Comparison of ENCODE assay signal across 17 cellular contexts in the genomic region with DNA sequence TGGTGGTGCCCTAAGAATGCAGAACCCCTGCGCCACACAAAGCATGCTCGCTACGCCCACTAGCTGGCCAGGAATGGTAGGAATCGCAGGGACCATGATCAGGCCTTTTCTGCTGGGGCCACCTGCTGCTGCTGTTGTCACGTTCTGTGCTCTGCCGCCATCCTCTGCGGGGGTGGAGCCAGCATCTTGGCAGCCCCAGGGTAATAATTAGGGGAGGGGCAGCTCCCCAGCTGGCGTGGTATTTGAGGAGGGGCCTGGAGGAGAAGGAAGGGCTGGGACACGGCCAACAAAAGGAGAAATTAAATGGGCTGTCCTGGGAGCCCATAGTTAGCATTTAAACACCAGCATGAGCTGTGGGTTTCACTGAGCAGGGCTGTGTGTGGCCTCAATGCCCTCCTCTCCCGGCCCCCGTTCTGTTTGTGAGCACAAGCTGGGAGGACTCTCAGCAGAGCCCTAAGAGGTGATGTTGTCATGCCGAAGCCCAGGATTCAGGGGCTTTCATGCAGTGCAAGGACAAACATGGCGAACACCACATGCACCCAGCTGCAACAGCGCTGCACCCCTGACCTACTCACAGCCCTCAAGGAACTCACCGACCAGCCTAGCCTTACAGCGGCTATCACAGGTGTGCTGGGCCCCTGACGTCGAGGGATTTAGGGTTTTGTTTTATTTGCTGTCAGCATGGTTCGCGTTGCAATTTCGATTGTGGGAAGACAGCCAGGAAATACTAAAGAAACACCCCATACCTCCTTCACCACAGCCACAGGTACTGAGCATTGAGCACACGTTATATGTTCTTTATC.
DNase-seq lines count a peak whose midpoint lies in the region; ATAC-seq and TF ChIP-seq lines count a peak whose summit lies in the region.
"Had no signal": no experiment of that assay in that cellular context is flagged by ENCODE, and none has a peak within 500 bp of the region (broad histone marks: within the 10 kb centered on the region; RNA-seq: fewer than 3 reads in every experiment).

No MANE protein-coding gene starts in this region.

- H3K27ac ChIP-seq in left ventricle myocardium inferior (replicated peaks) (peak overlapping the region; percentile 67), right atrium auricular region (peak overlapping the region in 1 of 2 donors; percentile 29), left lung (no peak overlapping the region), colonic mucosa (no peak overlapping the region)
- H3K27ac ChIP-seq in effector memory CD4-positive, alpha-beta T cell (ENCODE audit: insufficient read depth, low read length, poor library complexity, severe bottlenecking) = no peak overlapping the region
- H3K27ac ChIP-seq: lower lobe of right lung, neutrophil had no signal

- intact Hi-C loops in left ventricle myocardium inferior (cut with micrococcal nuclease) = no loop called here
- intact Hi-C loops in left lung (cut with DNase I) = no loop called here
- intact Hi-C loops in colonic mucosa (cut with DNase I) = no loop called here

- ATAC-seq in left lung = no peak
- ATAC-seq: lower lobe of right lung; stimulated activated naive B cell treated with anti-CD40 and anti-IgM and Interleukin-4, amounts not matched to agents 10 μg/mL and 1 μg/mL and 100 μg/mL, for 72 hours had no signal

- no peak overlapping the region for H3K4me3 ChIP-seq in left ventricle myocardium inferior
- H3K4me3 ChIP-seq in right atrium auricular region = no peak overlapping the region
- H3K4me3 ChIP-seq in left lung = no peak overlapping the region
- H3K4me3 ChIP-seq in effector memory CD4-positive, alpha-beta T cell (ENCODE audit: insufficient read depth, low read depth, low read length, poor library complexity, severe bottlenecking) = no peak overlapping the region
- no peak overlapping the region for H3K4me3 ChIP-seq in colonic mucosa
- H3K4me3 ChIP-seq: coronary artery, lower lobe of right lung had no signal

- H3K9ac ChIP-seq in colonic mucosa (ENCODE audit: low read depth in 2 of 2, low read length in 2 of 2) = no peak overlapping the region

- DNase-seq in left ventricle myocardium inferior (no peak), right atrium auricular region (ENCODE audit: low spot score) (no peak), NCI-H69 (lab: John Stamatoyannopoulos, UW) (peak; percentile 98), iPS-NIHi11 (ENCODE audit: low spot score) (peak; percentile 81), left lung (no peak), colonic mucosa (no peak), pons (ENCODE audit: low spot score) (no peak)
- DNase-seq in effector memory CD4-positive, alpha-beta T cell = no peak
- DNase-seq: activated gamma-delta T cell treated with Interleukin-2 at 50 U/mL for 16 hours; aorta; Caco-2; lower lobe of right lung; MV-4-11; OCI-M1; stimulated activated naive B cell treated with anti-CD40 and anti-IgM and Interleukin-4, amounts not matched to agents 10 μg/mL and 1 μg/mL and 100 μg/mL, for 72 hours had no signal

- H3K36me3 ChIP-seq in left ventricle myocardium inferior (no peaks in the 10 kb centered on the region), right atrium auricular region (no peaks in the 10 kb centered on the region), left lung (no peaks in the 10 kb centered on the region), colonic mucosa (no peaks in the 10 kb centered on the region)
- H3K36me3 ChIP-seq in effector memory CD4-positive, alpha-beta T cell (ENCODE audit: control insufficient read depth, insufficient read depth, low read length) = no peaks in the 10 kb centered on the region
- H3K36me3 ChIP-seq: lower lobe of right lung, neutrophil had no signal

- no peaks in the 10 kb centered on the region for H3K9me3 ChIP-seq in left ventricle myocardium inferior (replicated peaks)
- no peaks in the 10 kb centered on the region for H3K9me3 ChIP-seq in right atrium auricular region
- no peaks in the 10 kb centered on the region for H3K9me3 ChIP-seq in left lung
- H3K9me3 ChIP-seq in effector memory CD4-positive, alpha-beta T cell (ENCODE audit: control insufficient read depth, low read length) = no peaks in the 10 kb centered on the region
- no peaks in the 10 kb centered on the region for H3K9me3 ChIP-seq in colonic mucosa
- H3K9me3 ChIP-seq: Caco-2, lower lobe of right lung, neutrophil had no signal

- no peaks in the 10 kb centered on the region for H3K27me3 ChIP-seq in left ventricle myocardium inferior (ENCODE audit: low read depth)
- H3K27me3 ChIP-seq in right atrium auricular region = no peaks in the 10 kb centered on the region
- no peaks in the 10 kb centered on the region for H3K27me3 ChIP-seq in left lung
- no peaks in the 10 kb centered on the region for H3K27me3 ChIP-seq in effector memory CD4-positive, alpha-beta T cell (replicated peaks; ENCODE audit: control insufficient read depth, insufficient read depth, low read length, poor library complexity, severe bottlenecking)
- H3K27me3 ChIP-seq in colonic mucosa = no peaks in the 10 kb centered on the region
- H3K27me3 ChIP-seq: neutrophil had no signal

- no peak for TF ChIP-seq CTCF in left ventricle myocardium inferior (IDR thresholded peaks at IDR 0.05; ENCODE audit: borderline replicate concordance)
- no peak for TF ChIP-seq CTCF in right atrium auricular region (IDR thresholded peaks at IDR 0.05)
- TF ChIP-seq CTCF in left lung (IDR thresholded peaks at IDR 0.05) = no peak
- no peak for TF ChIP-seq CTCF in colonic mucosa (IDR thresholded peaks at IDR 0.05)

- H3K4me1 ChIP-seq in left ventricle myocardium inferior (peaks cover 97% of the 10 kb centered on the region), right atrium auricular region (peaks cover 0 to 83% of the 10 kb centered on the region in 2 donors), left lung (no peaks in the 10 kb centered on the region), colonic mucosa (no peaks in the 10 kb centered on the region)
- no peaks in the 10 kb centered on the region for H3K4me1 ChIP-seq in effector memory CD4-positive, alpha-beta T cell (ENCODE audit: control insufficient read depth, insufficient read depth, low read length, poor library complexity, severe bottlenecking)
- H3K4me1 ChIP-seq: Caco-2 had no signal

Comparison
In these comparisons a context has a peak if more than half of its experiments do, and no peak if none do; other contexts are left out.
1. DNase-seq: peak in NCI-H69 (single experiment) and iPS-NIHi11 (single experiment); none in left ventricle myocardium inferior (single experiment), right atrium auricular region (single experiment), left lung (0 of 2), effector memory CD4-positive, alpha-beta T cell (0 of 3), colonic mucosa (single experiment) and pons (single experiment).